13 cellular contexts compared by ENCODE assay signal in genomic region chr5:120108586-120109254, GRCh38.
"Had no signal": no experiment of that assay in that cellular context is flagged by ENCODE, and none has a peak within 500 bp of the region (broad histone marks: within the 10 kb centered on the region; RNA-seq: fewer than 3 reads in every experiment).

No MANE protein-coding gene starts in this region.

- H3K4me1 ChIP-seq: gastroesophageal sphincter, upper lobe of right lung had no signal

- H3K9me3 ChIP-seq: gastroesophageal sphincter, upper lobe of right lung had no signal

- H3K27ac ChIP-seq: gastroesophageal sphincter, upper lobe of right lung had no signal

- ATAC-seq: gastroesophageal sphincter, sciatic nerve, T-helper 17 cell, upper lobe of right lung had no signal

- H3K36me3 ChIP-seq: gastroesophageal sphincter, upper lobe of right lung had no signal

- H3K27me3 ChIP-seq: gastroesophageal sphincter, upper lobe of right lung had no signal

- H3K4me1 Mint-ChIP-seq: activated B cell treated with CpG ODN at 0.5 μM for 24 hours; activated CD4-positive, alpha-beta T cell treated with anti-CD3 and anti-CD28 coated beads, Interleukin-2, amount 10 ng/mL, durations not matched to agents 24 days and 14 days; nephron progenitor cell; T-helper 17 cell had no signal

- H3K4me3 Mint-ChIP-seq: activated B cell treated with CpG ODN at 0.5 μM for 24 hours; activated CD4-positive, alpha-beta T cell treated with anti-CD3 and anti-CD28 coated beads, Interleukin-2, amount 10 ng/mL, durations not matched to agents 24 days and 14 days; activated naive CD4-positive, alpha-beta T cell treated with anti-CD3 and anti-CD28 coated beads for 36 hours; nephron progenitor cell; stimulated activated naive CD8-positive, alpha-beta T cell treated with anti-CD3 and anti-CD28 coated beads, Interleukin-15, Interleukin-2, amounts not matched to agents 100 ng/mL and 50 ng/mL, for 24 hours; T-helper 17 cell had no signal

- H3K27ac Mint-ChIP-seq: activated B cell treated with CpG ODN at 0.5 μM for 24 hours; activated CD4-positive, alpha-beta T cell treated with anti-CD3 and anti-CD28 coated beads, Interleukin-2, amount 10 ng/mL, durations not matched to agents 24 days and 14 days; activated naive CD4-positive, alpha-beta T cell treated with anti-CD3 and anti-CD28 coated beads for 36 hours; nephron progenitor cell; stimulated activated naive CD8-positive, alpha-beta T cell treated with anti-CD3 and anti-CD28 coated beads, Interleukin-15, Interleukin-2, amounts not matched to agents 100 ng/mL and 50 ng/mL, for 24 hours; T-helper 17 cell had no signal

- H3K4me3 ChIP-seq: gastroesophageal sphincter, upper lobe of right lung had no signal

- DNase-seq: activated B cell treated with CpG ODN at 0.5 μM for 24 hours; activated CD4-positive, alpha-beta T cell treated with anti-CD3 and anti-CD28 coated beads, Interleukin-2, amount 10 ng/mL, durations not matched to agents 24 days and 14 days; activated naive CD4-positive, alpha-beta T cell treated with anti-CD3 and anti-CD28 coated beads for 36 hours; cerebellar nuclear complex; dermis blood vessel endothelial cell; nephron progenitor cell; stimulated activated CD4-positive, alpha-beta T cell treated with anti-CD3 and anti-CD28 coated beads, Interleukin-12 subunit alpha, Interleukin-12 subunit beta, amount 100 ng/mL, for 4 hours; stimulated activated CD8-positive, alpha-beta memory T cell treated with anti-CD3 and anti-CD28 coated beads, Interleukin-4, amount 100 ng/mL, for 48 hours; T-helper 17 cell; upper lobe of right lung had no signal

- H3K9me3 Mint-ChIP-seq: activated B cell treated with CpG ODN at 0.5 μM for 24 hours; activated CD4-positive, alpha-beta T cell treated with anti-CD3 and anti-CD28 coated beads, Interleukin-2, amount 10 ng/mL, durations not matched to agents 24 days and 14 days; nephron progenitor cell; stimulated activated naive CD8-positive, alpha-beta T cell treated with anti-CD3 and anti-CD28 coated beads, Interleukin-15, Interleukin-2, amounts not matched to agents 100 ng/mL and 50 ng/mL, for 24 hours had no signal

- H3K27me3 Mint-ChIP-seq: activated B cell treated with CpG ODN at 0.5 μM for 24 hours; activated CD4-positive, alpha-beta T cell treated with anti-CD3 and anti-CD28 coated beads, Interleukin-2, amount 10 ng/mL, durations not matched to agents 24 days and 14 days; stimulated activated naive CD8-positive, alpha-beta T cell treated with anti-CD3 and anti-CD28 coated beads, Interleukin-15, Interleukin-2, amounts not matched to agents 100 ng/mL and 50 ng/mL, for 24 hours; T-helper 17 cell had no signal
